Comparison of ENCODE assay signal across 2 cellular contexts in genomic region chr3:177279118-177279815, GRCh38.
A peak's percentile ranks its signal among the peaks of the same experiment; 100 is the strongest.
TF ChIP-seq lines count a peak whose summit lies in the region.

No MANE protein-coding gene starts in this region.

TF ChIP-seq in Ishikawa, 13 proteins besides CTCF, POLR2A, EP300 and RAD21 (continued from another document):
- TF ChIP-seq USF1 (IDR thresholded peaks at IDR 0.05) (no peak), EGR1 (IDR thresholded peaks at IDR 0.05) (no peak), MAX (IDR thresholded peaks at IDR 0.05) (peak; percentile 50; the same call in 1 of the 2 replicates), YY1 (IDR thresholded peaks at IDR 0.05; ENCODE audit: low read depth) (no peak), FOXM1 (IDR thresholded peaks at IDR 0.05; ENCODE audit: borderline replicate concordance, low read depth) (peak; percentile 17; the same call in 1 of the 2 replicates), REST (IDR thresholded peaks at IDR 0.05; ENCODE audit: low read depth) (no peak), CEBPB (IDR thresholded peaks at IDR 0.05) (no peak), TCF12 (IDR thresholded peaks at IDR 0.05; ENCODE audit: low read depth) (peak; percentile 71), TEAD4 (IDR thresholded peaks at IDR 0.05) (peak; percentile 49; the same call in 1 of the 2 replicates)

TF ChIP-seq in H1, 55 proteins besides CTCF, POLR2A, EP300 and RAD21 (continued from another document):
- TF ChIP-seq POLR2AphosphoS5 (IDR thresholded peaks at IDR 0.05; ENCODE audit: low read depth, low read length): no peak
- TF ChIP-seq BACH1 (IDR thresholded peaks at IDR 0.05; ENCODE audit: low read length): no peak
